Comparison of ENCODE assay signal across 22 cellular contexts in the genomic region with DNA sequence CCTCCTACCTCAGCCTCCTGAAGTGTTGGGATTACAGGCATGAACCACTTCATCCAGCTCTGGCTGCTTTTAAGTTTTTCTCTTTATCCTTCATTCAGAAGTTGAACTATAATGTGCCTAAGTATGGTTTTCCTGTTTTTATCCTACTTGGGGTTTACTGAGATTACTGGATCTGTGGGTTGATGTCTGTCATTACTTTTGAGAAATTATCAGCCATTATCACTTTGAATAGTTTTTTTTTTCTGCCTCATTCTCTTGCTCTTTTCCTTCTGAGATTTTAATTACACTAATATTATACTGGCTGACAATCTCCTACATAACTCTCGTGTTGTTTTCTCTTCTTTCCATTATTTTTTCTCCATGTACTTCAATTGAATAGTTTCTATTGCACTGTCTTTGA.
"Had no signal": no experiment of that assay in that cellular context is flagged by ENCODE, and none has a peak within 500 bp of the region (broad histone marks: within the 10 kb centered on the region; RNA-seq: fewer than 3 reads in every experiment).

No MANE protein-coding gene starts in this region.

- DNase-seq: dermis blood vessel endothelial cell; dorsolateral prefrontal cortex; effector CD4-positive, alpha-beta T cell; effector memory CD4-positive, alpha-beta T cell; foreskin keratinocyte; heart left ventricle; left cardiac atrium; left lung; left ventricle myocardium superior; mammary epithelial cell; mesendoderm; midbrain; naive thymus-derived CD4-positive, alpha-beta T cell had no signal

- H3K4me3 Mint-ChIP-seq: memory B cell; naive thymus-derived CD4-positive, alpha-beta T cell had no signal

- H3K27ac Mint-ChIP-seq: memory B cell; naive thymus-derived CD4-positive, alpha-beta T cell had no signal

- H3K4me1 ChIP-seq: esophagus muscularis mucosa, foreskin keratinocyte, gastroesophageal sphincter, heart left ventricle, left lung had no signal

- H3K9me3 Mint-ChIP-seq: memory B cell had no signal

- H3K27me3 ChIP-seq: foreskin keratinocyte, gastroesophageal sphincter, hepatocyte, left lung had no signal

- FAIRE-seq: endothelial cell of umbilical vein, frontal cortex, keratinocyte had no signal

- H3K4me2 ChIP-seq: hepatocyte had no signal

- H3K79me2 ChIP-seq: hepatocyte had no signal

- H3K27ac ChIP-seq: coronary artery, dorsolateral prefrontal cortex, esophagus muscularis mucosa, foreskin keratinocyte, gastroesophageal sphincter, heart left ventricle, hepatocyte, left lung had no signal

- H3K9me3 ChIP-seq: gastroesophageal sphincter, heart left ventricle, left lung had no signal

- H2AFZ ChIP-seq: hepatocyte had no signal

- ATAC-seq: foreskin keratinocyte; gastroesophageal sphincter; heart left ventricle; left cardiac atrium; left lung; left ventricle myocardium superior; naive thymus-derived CD4-positive, alpha-beta T cell had no signal

- H3K36me3 ChIP-seq: esophagus muscularis mucosa, gastroesophageal sphincter, heart left ventricle, left lung had no signal

- H3K4me3 ChIP-seq: coronary artery, dorsolateral prefrontal cortex, esophagus muscularis mucosa, gastroesophageal sphincter, heart left ventricle, hepatocyte, left lung, lung had no signal

- H3K4me1 Mint-ChIP-seq: memory B cell; naive thymus-derived CD4-positive, alpha-beta T cell had no signal
